Comparison of ENCODE assay signal across 14 cellular contexts in genomic region chr3:157077565-157077991, GRCh38.
DNase-seq lines count a peak whose midpoint lies in the region; ATAC-seq and TF ChIP-seq lines count a peak whose summit lies in the region.
"Had no signal": no experiment of that assay in that cellular context is flagged by ENCODE, and none has a peak within 500 bp of the region (broad histone marks: within the 10 kb centered on the region; RNA-seq: fewer than 3 reads in every experiment).

No MANE protein-coding gene starts in this region.

- H3K27me3 ChIP-seq in body of pancreas (no peaks in the 10 kb centered on the region), mesendoderm (ENCODE audit: insufficient read depth, low read length, poor library complexity) (no peaks in the 10 kb centered on the region), tibial nerve (no peaks in the 10 kb centered on the region)
- no peaks in the 10 kb centered on the region for H3K27me3 ChIP-seq in CD4-positive, alpha-beta memory T cell (ENCODE audit: insufficient read depth, low read length)

- H3K18ac ChIP-seq in mesendoderm (ENCODE audit: low read length), result no peak overlapping the region

- TF ChIP-seq POLR2A in body of pancreas (IDR thresholded peaks at IDR 0.05) (peak in 1 of 3 donors; percentile 12), tibial nerve (IDR thresholded peaks at IDR 0.05) (no peak)

- H3K56ac ChIP-seq in mesendoderm (ENCODE audit: low read length), result peak overlapping the region; percentile 37

- H3K4me1 ChIP-seq in body of pancreas (peaks cover 25% of the 10 kb centered on the region), mesendoderm (ENCODE audit: control insufficient read depth, low read depth, low read length) (no peaks in the 10 kb centered on the region), tibial nerve (peaks cover 0 to 53% (median 7%) of the 10 kb centered on the region in 4 donors)
- peaks cover 24% of the 10 kb centered on the region for H3K4me1 ChIP-seq in CD4-positive, alpha-beta memory T cell (ENCODE audit: insufficient read depth, low read length)

- no peak overlapping the region for H2BK15ac ChIP-seq in mesendoderm (replicated peaks; ENCODE audit: low read depth)

- POLR2A ChIA-PET in CD4-positive, alpha-beta memory T cell (lab: Charles Lee; ENCODE audit: partially characterized antibody), result interaction anchor here (1.3 kb wide), 1 partner anchor 51 kb away, joined by 4 read pairs; no protein-coding TSS in a partner anchor

- H4K5ac ChIP-seq in mesendoderm (ENCODE audit: low read length), result no peak overlapping the region

- DNase-seq in activated CD8-positive, alpha-beta memory T cell treated with anti-CD3 and anti-CD28 coated beads for 24 hours, result peak; percentile 21
- DNase-seq in activated CD8-positive, alpha-beta memory T cell treated with anti-CD3 and anti-CD28 coated beads, Interleukin-2, amount 50 U/mL, for 48 hours, result no peak
- DNase-seq in body of pancreas (peak in 2 of 4 donors; percentile 43 to 48), mesendoderm (peak; percentile 29), tibial nerve (ENCODE audit: low spot score in 2 of 2) (no peak)
- DNase-seq in CD4-positive, alpha-beta memory T cell, result no peak
- DNase-seq in stimulated activated CD4-positive, alpha-beta T cell treated with anti-CD3 and anti-CD28 coated beads, Interleukin-4, amount 100 ng/mL, for 1 hour, result no peak
- DNase-seq: activated B cell treated with CpG ODN at 0.5 μM for 24 hours; activated naive CD4-positive, alpha-beta T cell treated with anti-CD3 and anti-CD28 coated beads for 36 hours; Kasumi-1; kidney glomerular epithelial cell; NCI-H69 had no signal

- H3K79me2 ChIP-seq in mesendoderm (ENCODE audit: control insufficient read depth, insufficient read depth, low read length), result no peaks in the 10 kb centered on the region

- ATAC-seq in body of pancreas (peak; percentile 57), GM21423 (IDR thresholded peaks at IDR 0.05; ENCODE audit: unreplicated experiment) (no peak)
- ATAC-seq: A549 had no signal

- intact Hi-C loops in body of pancreas (cut with DNase I), result loop anchor here (10.0 kb wide), 3 partner anchors 243 to 543 kb away; partner anchors contain the start of gene TIPARP
- intact Hi-C loops in CD4-positive, alpha-beta memory T cell (cut with micrococcal nuclease), result no loop called here

- H3K4me3 Mint-ChIP-seq in CD4-positive, alpha-beta memory T cell, result no peak overlapping the region
- H3K4me3 Mint-ChIP-seq: activated B cell treated with CpG ODN at 0.5 μM for 24 hours; activated naive CD4-positive, alpha-beta T cell treated with anti-CD3 and anti-CD28 coated beads for 36 hours had no signal

- no peak overlapping the region for H4K8ac ChIP-seq in mesendoderm (ENCODE audit: low read depth, low read length)

- 49 to 73% methylated on average over 4 of the region's 4 CpGs for WGBS in body of pancreas, 2 donors
- WGBS in mesendoderm (ENCODE audit: extremely low coverage, insufficient coverage, low lambda C conversion rate), result no CpG with 5 or more reads among the region's 4 CpGs
- 58 to 68% methylated on average over 4 of the region's 4 CpGs for WGBS in tibial nerve, 2 donors

- H2AK5ac ChIP-seq in mesendoderm (ENCODE audit: low read length), result no peak overlapping the region

- peak overlapping the region in 1 of 7 donors; percentile 64 for H3K27ac Mint-ChIP-seq in CD4-positive, alpha-beta memory T cell
- H3K27ac Mint-ChIP-seq: activated naive CD4-positive, alpha-beta T cell treated with anti-CD3 and anti-CD28 coated beads for 36 hours had no signal

- H3K9me3 Mint-ChIP-seq in CD4-positive, alpha-beta memory T cell, result no peaks in the 10 kb centered on the region
- H3K9me3 Mint-ChIP-seq: activated B cell treated with CpG ODN at 0.5 μM for 24 hours; activated naive CD4-positive, alpha-beta T cell treated with anti-CD3 and anti-CD28 coated beads for 36 hours had no signal

- H3K36me3 Mint-ChIP-seq in CD4-positive, alpha-beta memory T cell, result no peaks in the 10 kb centered on the region

- H3K9ac ChIP-seq in mesendoderm (ENCODE audit: low read length), result no peak overlapping the region

- H3K4me3 ChIP-seq in body of pancreas (no peak overlapping the region), mesendoderm (ENCODE audit: low read length) (no peak overlapping the region), tibial nerve (no peak overlapping the region)
- H3K4me3 ChIP-seq in CD4-positive, alpha-beta memory T cell (ENCODE audit: low read length in 2 of 2), result no peak overlapping the region
- H3K4me3 ChIP-seq: A549 had no signal

- peaks cover 14 to 35% (median 28%) of the 10 kb centered on the region in 4 donors for H3K4me1 Mint-ChIP-seq in CD4-positive, alpha-beta memory T cell

- TF ChIP-seq EP300 in tibial nerve (IDR thresholded peaks at IDR 0.05), result peak in 1 of 2 donors; percentile 47

- no peak overlapping the region for H2BK120ac ChIP-seq in mesendoderm (ENCODE audit: low read depth, low read length)

- H3K9me3 ChIP-seq in body of pancreas, result no peaks in the 10 kb centered on the region
- H3K9me3 ChIP-seq in tibial nerve, result no peaks in the 10 kb centered on the region
- no peaks in the 10 kb centered on the region for H3K9me3 ChIP-seq in CD4-positive, alpha-beta memory T cell (ENCODE audit: control insufficient read depth in 1 of 2, low read length in 2 of 2)
- H3K9me3 ChIP-seq: A549 had no signal

- H3K36me3 ChIP-seq in body of pancreas (replicated peaks in 1 of 2; ENCODE audit: insufficient read depth in 1 of 2, low read depth in 2 of 2), result no peaks in the 10 kb centered on the region
- H3K36me3 ChIP-seq in mesendoderm (ENCODE audit: control insufficient read depth, insufficient read depth, low read length), result no peaks in the 10 kb centered on the region
- H3K36me3 ChIP-seq in tibial nerve, result no peaks in the 10 kb centered on the region
- H3K36me3 ChIP-seq in CD4-positive, alpha-beta memory T cell (ENCODE audit: insufficient read depth, low read length), result no peaks in the 10 kb centered on the region

- CTCF ChIA-PET in CD4-positive, alpha-beta memory T cell (lab: Charles Lee; ENCODE audit: partially characterized antibody), result interaction anchor here (0.9 to 6.0 kb wide), 5 partner anchors 7 to 404 kb away, joined by 3 to 49 read pairs (median 6); partner anchors contain the start of gene TIPARP

- TF ChIP-seq CTCF in body of pancreas (IDR thresholded peaks at IDR 0.05) (peak in 2 of 7 experiments; percentile 20 to 21), tibial nerve (IDR thresholded peaks at IDR 0.05) (no peak)

- H3K79me1 ChIP-seq in mesendoderm (ENCODE audit: low read length), result no peaks in the 10 kb centered on the region

- H2BK5ac ChIP-seq in mesendoderm (ENCODE audit: low read length), result no peak overlapping the region

- no peak overlapping the region for H3K23ac ChIP-seq in mesendoderm (ENCODE audit: low read length)

- H3K4ac ChIP-seq in mesendoderm (ENCODE audit: low read depth, low read length), result no peak overlapping the region

- H3K27me3 Mint-ChIP-seq in CD4-positive, alpha-beta memory T cell, result no peaks in the 10 kb centered on the region
- H3K27me3 Mint-ChIP-seq: activated B cell treated with CpG ODN at 0.5 μM for 24 hours had no signal

- H3K27ac ChIP-seq in body of pancreas (peak overlapping the region in 3 of 4 donors; percentile 55 to 73 (median 61)), mesendoderm (ENCODE audit: low read depth, low read length) (no peak overlapping the region), tibial nerve (peak overlapping the region in 3 of 4 donors; percentile 12 to 70 (median 13))
- H3K27ac ChIP-seq in CD4-positive, alpha-beta memory T cell (ENCODE audit: low read depth, low read length), result no peak overlapping the region
- H3K27ac ChIP-seq: A549 had no signal

- H3K4me2 ChIP-seq in mesendoderm (ENCODE audit: low read length), result no peak overlapping the region
- H3K4me2 ChIP-seq: A549 had no signal

Comparison
In these comparisons a context has a peak if more than half of its experiments do, and no peak if none do; other contexts are left out.
1. DNase-seq: peak in activated CD8-positive, alpha-beta memory T cell treated with anti-CD3 and anti-CD28 coated beads for 24 hours (single experiment) and mesendoderm (single experiment); none in activated CD8-positive, alpha-beta memory T cell treated with anti-CD3 and anti-CD28 coated beads, Interleukin-2, amount 50 U/mL, for 48 hours (single experiment), tibial nerve (0 of 2), CD4-positive, alpha-beta memory T cell (0 of 5) and stimulated activated CD4-positive, alpha-beta T cell treated with anti-CD3 and anti-CD28 coated beads, Interleukin-4, amount 100 ng/mL, for 1 hour (single experiment).
2. H3K27ac ChIP-seq: peak in body of pancreas (3 of 4) and tibial nerve (3 of 4); none in mesendoderm (single experiment) and CD4-positive, alpha-beta memory T cell (single experiment).